ENCODE assay signal across 20 cellular contexts in the genomic region with DNA sequence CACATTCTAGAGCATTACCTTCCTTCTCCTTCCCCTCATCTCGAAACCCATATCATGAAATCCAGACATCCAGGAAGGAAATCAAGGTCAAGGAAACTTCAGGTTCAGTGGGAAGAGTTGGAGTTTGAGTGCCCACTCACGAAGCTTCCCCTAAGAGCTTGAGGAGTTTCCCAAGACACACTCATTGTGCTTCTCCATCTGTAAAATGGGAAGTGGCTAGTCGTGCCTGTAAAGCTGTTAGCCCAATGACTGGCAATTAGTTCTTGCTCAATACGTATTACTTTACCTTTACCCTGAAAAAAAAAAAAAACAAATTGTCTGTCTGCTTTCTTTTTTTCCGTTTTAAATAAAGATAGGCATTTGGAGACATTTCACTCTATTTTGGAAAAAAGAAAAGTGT.
DNase-seq lines count a peak whose midpoint lies in the region; ATAC-seq lines count a peak whose summit lies in the region.
"Had no signal": no experiment of that assay in that cellular context is flagged by ENCODE, and none has a peak within 500 bp of the region (broad histone marks: within the 10 kb centered on the region; RNA-seq: fewer than 3 reads in every experiment).

No MANE protein-coding gene starts in this region.

- DNase-seq in SIG-M5 treated with dmso at 0.1 percent for 504 hours (lab: John Stamatoyannopoulos, UW; ENCODE audit: unreplicated experiment) (peak; percentile 54), SIG-M5 (lab: John Stamatoyannopoulos, UW) (no peak), NOMO-1 (lab: John Stamatoyannopoulos, UW; ENCODE audit: unreplicated experiment in 2 of 2) (peak; percentile 40 to 71), SKM-1 treated with dmso at 0.1 percent for 144 hours (lab: John Stamatoyannopoulos, UW; ENCODE audit: unreplicated experiment) (peak; percentile 39), T1000 (lab: John Stamatoyannopoulos, UW) (no peak), pons (ENCODE audit: low spot score) (no peak)
- DNase-seq: BE2C, DMS153, DND-41, GM23248, H7, Karpas-422, NCI-H1092, NCI-H1417 treated with DMSO at 0.1 percent for 48 hours, NCI-H1694 treated with DMSO at 0.1 percent for 48 hours, NCI-H2081, NCI-H2227 treated with DMSO at 0.1 percent for 48 hours, NCI-H526 treated with DMSO at 0.1 percent for 48 hours, PC-3 had no signal

- no peak for ATAC-seq in activated CD4-positive, CD25-positive, alpha-beta regulatory T cell treated with anti-CD3 and anti-CD28 coated beads, Interleukin-2, amount 50 U/mL, for 24 hours
- ATAC-seq: PC-3 had no signal

Comparison
In these comparisons a context has a peak if more than half of its experiments do, and no peak if none do; other contexts are left out.
1. DNase-seq: peak in SIG-M5 treated with dmso at 0.1 percent for 504 hours (single experiment), NOMO-1 (2 of 2) and SKM-1 treated with dmso at 0.1 percent for 144 hours (single experiment); none in SIG-M5 (single experiment), T1000 (single experiment) and pons (single experiment).